In genomic region chr1:70205437-70206118, GRCh38 we compare ENCODE assay signal across 1 cellular context.
TF ChIP-seq lines count a peak whose summit lies in the region.

Gene LRRC40, minus strand, starts transcription at chr1:70205579. Its CDS starts 39 bp downstream, at chr1:70205540.

TF ChIP-seq in HepG2, 621 proteins besides CTCF, POLR2A, EP300 and RAD21 (continued from another document and continues in another):
- TF ChIP-seq SNAPC4 (CRISPR knock-in tag; IDR thresholded peaks at IDR 0.05) (no peak; the same call in 1 of the 2 replicates), SNAI1 (CRISPR knock-in tag; IDR thresholded peaks at IDR 0.05; ENCODE audit: borderline replicate concordance) (no peak), ZNF788 (CRISPR knock-in tag; IDR thresholded peaks at IDR 0.05; ENCODE audit: borderline replicate concordance) (peak; percentile 98; the same call in 1 of the 2 replicates), NR0B2 (CRISPR knock-in tag; IDR thresholded peaks at IDR 0.05) (no peak), ZNF143 (CRISPR knock-in tag; IDR thresholded peaks at IDR 0.05) (peak; percentile 72), ONECUT2 (CRISPR knock-in tag; IDR thresholded peaks at IDR 0.05) (no peak), GRHL1 (CRISPR knock-in tag; conservative IDR thresholded peaks at IDR 0.05) (no peak), KDM4B (CRISPR knock-in tag; IDR thresholded peaks at IDR 0.05) (peak; percentile 93; the same call in 1 of the 2 replicates), RXRB (CRISPR knock-in tag; IDR thresholded peaks at IDR 0.05; ENCODE audit: borderline replicate concordance) (peak; percentile 66), LBX2 (CRISPR knock-in tag; IDR thresholded peaks at IDR 0.05; ENCODE audit: borderline replicate concordance) (no peak), ZFP41 (CRISPR knock-in tag; IDR thresholded peaks at IDR 0.05; ENCODE audit: borderline replicate concordance) (peak; percentile 80; the same call in 1 of the 2 replicates), ZNF274 (CRISPR knock-in tag; IDR thresholded peaks at IDR 0.05) (peak; percentile 74; the same call in 1 of the 2 replicates), ZNF281 (CRISPR knock-in tag; IDR thresholded peaks at IDR 0.05; ENCODE audit: borderline replicate concordance) (no peak; the same call in 1 of the 2 replicates), SRSF9 (IDR thresholded peaks at IDR 0.05; ENCODE audit: borderline replicate concordance, insufficient read depth, low read depth, low read length, poor library complexity, severe bottlenecking) (no peak), ARNT (IDR thresholded peaks at IDR 0.05) (no peak), PBX2 (CRISPR knock-in tag; IDR thresholded peaks at IDR 0.05) (no peak), IKZF5 (CRISPR knock-in tag; IDR thresholded peaks at IDR 0.05) (peak; percentile 90), MAFF (IDR thresholded peaks at IDR 0.05; ENCODE audit: low read depth, low read length) (no peak), KIAA2018 (CRISPR knock-in tag; IDR thresholded peaks at IDR 0.05; ENCODE audit: borderline replicate concordance) (no peak), CREB3 (CRISPR knock-in tag; IDR thresholded peaks at IDR 0.05) (no peak; the same call in 1 of the 2 replicates), ZNF660 (CRISPR knock-in tag; IDR thresholded peaks at IDR 0.05; ENCODE audit: borderline replicate concordance, low read depth) (no peak), ZNF10 (CRISPR knock-in tag; IDR thresholded peaks at IDR 0.05; ENCODE audit: borderline replicate concordance, low read depth) (0 out of 2 replicates have a peak, but pooled peaks have one; percentile 28), ZNF510 (CRISPR knock-in tag; IDR thresholded peaks at IDR 0.05; ENCODE audit: low read depth) (no peak)
